ENCODE assay signal across 9 cellular contexts in the genomic region with DNA sequence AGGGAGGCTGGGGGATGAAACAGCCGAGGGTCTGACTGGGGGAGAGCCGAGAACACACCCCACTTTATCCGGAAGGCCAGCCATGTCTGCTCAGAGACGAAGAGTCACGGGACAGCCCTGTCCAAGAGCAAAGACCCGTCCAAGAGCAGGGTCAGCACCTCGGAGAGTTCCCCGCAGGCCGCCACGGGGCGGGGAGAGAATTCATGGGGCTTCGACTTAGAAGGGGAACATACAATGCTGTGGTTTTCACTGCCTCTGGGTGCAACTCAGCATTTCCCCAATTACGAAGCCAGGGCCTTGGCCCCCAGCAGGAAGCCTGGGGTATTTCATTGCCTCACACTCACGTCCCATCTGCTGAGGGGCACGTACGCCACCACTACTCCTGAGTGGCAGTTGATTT. TPM values are rescaled to one million over a fixed set of nuclear protein-coding genes. Genes with fewer than 3 reads are reported as not detected.
DNase-seq lines count a peak whose midpoint lies in the region; ATAC-seq and TF ChIP-seq lines count a peak whose summit lies in the region.
"Had no signal": no experiment of that assay in that cellular context is flagged by ENCODE, and none has a peak within 500 bp of the region (broad histone marks: within the 10 kb centered on the region; RNA-seq: fewer than 3 reads in every experiment).

No MANE protein-coding gene starts in this region.

- no peaks in the 10 kb centered on the region for H3K79me2 ChIP-seq in GM23338 (replicated peaks; ENCODE audit: insufficient read depth)
- no peaks in the 10 kb centered on the region for H3K79me2 ChIP-seq in osteoblast (ENCODE audit: insufficient read depth, low read length)

- H3K27ac Mint-ChIP-seq in GM23338 = no peak overlapping the region
- H3K27ac Mint-ChIP-seq in effector memory CD8-positive, alpha-beta T cell = peak overlapping the region in 1 of 2 donors; percentile 63

- H3K4me3 ChIP-seq in GM23338 = no peak overlapping the region
- no peak overlapping the region for H3K4me3 ChIP-seq in osteoblast (ENCODE audit: insufficient read depth, low read length)

- TF ChIP-seq CTCF in GM23338 (conservative IDR thresholded peaks at IDR 0.05; ENCODE audit: low read depth in 2 of 2) = no peak; a peak in 1 of 4 replicates
- TF ChIP-seq CTCF in osteoblast (IDR thresholded peaks at IDR 0.05; ENCODE audit: extremely low read depth, low read depth, low read length) = no peak

- H3K9me3 ChIP-seq in osteoblast (ENCODE audit: low read depth, low read length) = peaks cover 2% of the 10 kb centered on the region

- H4K20me1 ChIP-seq in GM23338 (replicated peaks; ENCODE audit: insufficient read depth) = peaks cover 20% of the 10 kb centered on the region; the same call in 1 of the 2 replicates
- H4K20me1 ChIP-seq in osteoblast (ENCODE audit: insufficient read depth, low read length) = peaks cover 7% of the 10 kb centered on the region

- H2AFZ ChIP-seq in GM23338 (no peak overlapping the region), osteoblast (ENCODE audit: low read length) (no peak overlapping the region)

- no peaks in the 10 kb centered on the region for H3K9me2 ChIP-seq in GM23338 (ENCODE audit: insufficient read depth)

- no peaks in the 10 kb centered on the region; the same call in 1 of the 3 replicates for H3K36me3 Mint-ChIP-seq in GM23338 (ENCODE audit: low read depth)
- peaks cover 3% of the 10 kb centered on the region for H3K36me3 Mint-ChIP-seq in effector memory CD8-positive, alpha-beta T cell (ENCODE audit: insufficient read depth)

- no peak overlapping the region; the same call in 2 of the 3 replicates for H3K4me3 Mint-ChIP-seq in GM23338
- H3K4me3 Mint-ChIP-seq in effector memory CD8-positive, alpha-beta T cell = no peak overlapping the region

- peaks cover 10% of the 10 kb centered on the region for H3K27me3 Mint-ChIP-seq in GM23338 (ENCODE audit: insufficient read depth, low read depth, poor library complexity)
- peaks cover 0 to 41% of the 10 kb centered on the region in 2 donors for H3K27me3 Mint-ChIP-seq in effector memory CD8-positive, alpha-beta T cell

- peaks cover 8% of the 10 kb centered on the region for H3K4me1 ChIP-seq in GM23338 (ENCODE audit: insufficient read depth)
- H3K4me1 ChIP-seq in osteoblast (ENCODE audit: insufficient read depth, low read length) = no peaks in the 10 kb centered on the region

- DNase-seq in GM23338 (ENCODE audit: low spot score) = peak; percentile 85
- DNase-seq in RPMI8226 = peak; percentile 76
- DNase-seq in effector memory CD8-positive, alpha-beta T cell = peak in 2 of 3 experiments; percentile 7 to 27
- DNase-seq in osteoblast (ENCODE audit: insufficient read length, low spot score, missing footprints) = peak; percentile 97
- no peak for DNase-seq in NCI-H2227 (lab: John Stamatoyannopoulos, UW; ENCODE audit: unreplicated experiment)
- DNase-seq in DMS79 treated with DMSO at 0.1 percent for 48 hours (lab: John Stamatoyannopoulos, UW) = no peak

- H3K27me3 ChIP-seq in GM23338 (ENCODE audit: insufficient read depth) = no peaks in the 10 kb centered on the region
- peaks cover 12% of the 10 kb centered on the region for H3K27me3 ChIP-seq in osteoblast (ENCODE audit: insufficient read depth, low read length)

- H3K27ac ChIP-seq in GM23338 (ENCODE audit: low read depth) = no peak overlapping the region
- H3K27ac ChIP-seq in osteoblast (ENCODE audit: low read depth, low read length) = no peak overlapping the region

- no peaks in the 10 kb centered on the region for H3K36me3 ChIP-seq in GM23338 (ENCODE audit: insufficient read depth)
- H3K36me3 ChIP-seq in osteoblast (ENCODE audit: insufficient read depth, low read length) = no peaks in the 10 kb centered on the region

- ATAC-seq in GM23338 (peak; percentile 71), GM18909 (IDR thresholded peaks at IDR 0.05; ENCODE audit: poor library complexity, unreplicated experiment) (no peak), HG02798 (IDR thresholded peaks at IDR 0.05; ENCODE audit: poor library complexity, unreplicated experiment) (no peak)
- ATAC-seq in effector memory CD8-positive, alpha-beta T cell (replicated peaks) = peak; percentile 51
- ATAC-seq: Panc1 had no signal

- peaks cover 7% of the 10 kb centered on the region; the same call in 1 of the 2 replicates for H3F3A ChIP-seq in GM23338 (replicated peaks; ENCODE audit: low read depth)

- H3K4me2 ChIP-seq in GM23338 = no peak overlapping the region
- H3K4me2 ChIP-seq in osteoblast (ENCODE audit: insufficient read depth, low read length) = no peak overlapping the region

- H3K9me3 Mint-ChIP-seq in GM23338 = no peaks in the 10 kb centered on the region
- no peaks in the 10 kb centered on the region for H3K9me3 Mint-ChIP-seq in effector memory CD8-positive, alpha-beta T cell

- peaks cover 29% of the 10 kb centered on the region for H3K4me1 Mint-ChIP-seq in GM23338
- peaks cover 0 to 6% of the 10 kb centered on the region in 2 donors for H3K4me1 Mint-ChIP-seq in effector memory CD8-positive, alpha-beta T cell (ENCODE audit: low read depth in 2 of 2)

TF ChIP-seq in GM23338, 12 proteins besides CTCF, POLR2A, EP300 and RAD21:
- TF ChIP-seq JUNB (IDR thresholded peaks at IDR 0.05; ENCODE audit: unreplicated experiment) = no peak
- peak; percentile 90 for TF ChIP-seq REST (IDR thresholded peaks at IDR 0.05; ENCODE audit: unreplicated experiment)

RNA-seq across cellular contexts. Expression of gene JPH3, which starts 59.3 kb away (rescaled TPM):
- total RNA-seq in GM23338 (2014; rRNA removed; shearing (Covaris generic)) = 35.2 and 38.3 TPM in 2 replicates
- 8.4 and 8.8 TPM in 2 replicates for polyA plus RNA-seq in GM23338 (2016; fragmentation: Nextera tagmentation; extraction: Ambion mirVana)
- under 0.01 TPM in 1 of 2 replicates, not detected in the other for total RNA-seq in osteoblast

Comparison
In these comparisons a context has a peak if more than half of its experiments do, and no peak if none do; other contexts are left out.
1. ATAC-seq: peak in GM23338 (single experiment) and effector memory CD8-positive, alpha-beta T cell (single experiment); none in GM18909 (single experiment) and HG02798 (single experiment).
2. DNase-seq: peak in GM23338 (single experiment), RPMI8226 (single experiment), effector memory CD8-positive, alpha-beta T cell (2 of 3) and osteoblast (single experiment); none in NCI-H2227 (single experiment) and DMS79 treated with DMSO at 0.1 percent for 48 hours (single experiment).
3. RNA of gene JPH3, which starts 59.3 kb away (total RNA-seq): 35.2 to 38.3 TPM in GM23338; under 0.01 TPM in osteoblast; every median in the first group is over 10 times any median in the second.